20 cellular contexts compared by ENCODE assay signal in the genomic region with DNA sequence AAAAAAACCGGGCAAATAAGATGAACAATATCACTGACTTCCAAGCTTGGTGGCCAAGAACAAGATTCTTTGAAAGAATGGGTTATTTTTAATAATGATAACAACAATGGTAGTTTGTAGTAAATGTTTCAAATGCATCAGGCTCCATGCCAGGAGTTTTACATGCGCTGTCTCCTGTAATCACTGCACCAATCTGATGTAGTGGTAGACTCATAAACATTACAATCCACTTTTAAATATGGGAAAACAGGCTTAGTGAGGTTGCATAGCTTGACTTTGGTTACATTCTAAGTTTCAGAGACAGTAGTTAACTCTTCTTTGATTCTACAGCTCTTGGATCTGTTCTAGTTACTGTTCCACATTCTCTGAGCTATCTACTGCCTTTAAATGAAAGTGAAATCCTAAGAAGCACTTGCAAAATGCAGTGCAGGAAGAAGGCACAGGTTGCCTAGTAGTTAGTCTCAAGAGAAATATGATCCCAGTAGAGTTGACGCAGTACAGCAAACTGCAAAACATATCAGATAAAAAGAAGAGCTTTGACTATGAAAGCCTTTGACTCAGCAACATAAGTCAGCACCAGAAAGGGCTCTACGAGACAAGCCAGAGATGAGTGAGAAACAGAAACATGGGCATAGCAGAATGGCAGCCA.
DNase-seq lines count a peak whose midpoint lies in the region; ATAC-seq and TF ChIP-seq lines count a peak whose summit lies in the region.
"Had no signal": no experiment of that assay in that cellular context is flagged by ENCODE, and none has a peak within 500 bp of the region (broad histone marks: within the 10 kb centered on the region; RNA-seq: fewer than 3 reads in every experiment).

No MANE protein-coding gene starts in this region.

- H3K4me1 ChIP-seq in parathyroid adenoma: peaks cover 9% of the 10 kb centered on the region
- H3K4me1 ChIP-seq in endodermal cell (ENCODE audit: control insufficient read depth, insufficient read depth, low read length): peaks cover 5% of the 10 kb centered on the region
- H3K4me1 ChIP-seq: psoas muscle, stomach, transverse colon had no signal

- TF ChIP-seq CTCF in LNCaP clone FGC (IDR thresholded peaks at IDR 0.05; ENCODE audit: control insufficient read depth, extremely low read depth, insufficient read depth) (no peak), choroid plexus epithelial cell (conservative IDR thresholded peaks at IDR 0.05; ENCODE audit: low read depth, low read length) (no peak), parathyroid adenoma (IDR thresholded peaks at IDR 0.05) (no peak), endodermal cell (conservative IDR thresholded peaks at IDR 0.05) (no peak)

- DNase-seq in LNCaP clone FGC (ENCODE audit: low read depth): peak; percentile 69
- DNase-seq in choroid plexus epithelial cell (ENCODE audit: low read depth): peak; percentile 95
- no peak for DNase-seq in endodermal cell
- no peak for DNase-seq in SKM-1 treated with dmso at 0.1 percent for 144 hours (lab: John Stamatoyannopoulos, UW; ENCODE audit: unreplicated experiment)
- DNase-seq: activated CD4-positive, alpha-beta T cell treated with anti-CD3 and anti-CD28 coated beads, Interleukin-2, amount 50 U/mL, for 48 hours; activated effector memory CD4-positive, alpha-beta T cell treated with anti-CD3 and anti-CD28 coated beads, Interleukin-2, amount 50 U/mL, for 16 hours; activated naive CD8-positive, alpha-beta T cell treated with anti-CD3 and anti-CD28 coated beads, Interleukin-2, amount 50 U/mL, for 24 hours; cortex of kidney; Kasumi-1; NCI-H1417; NCI-H2107; psoas muscle; small intestine; stimulated activated CD4-positive, alpha-beta T cell treated with anti-CD3 and anti-CD28 coated beads, Interleukin-4, amount 100 ng/mL, for 4 hours; stomach; T-helper 17 cell; transverse colon had no signal

- peak overlapping the region; percentile 27 for H2AFZ ChIP-seq in parathyroid adenoma

- H3K9ac ChIP-seq in parathyroid adenoma: no peak overlapping the region
- H3K9ac ChIP-seq in endodermal cell (ENCODE audit: extremely low read depth, low read length, poor library complexity, severe bottlenecking): no peak overlapping the region

- ATAC-seq in GM21515 (IDR thresholded peaks at IDR 0.05; ENCODE audit: unreplicated experiment): peak; percentile 62
- ATAC-seq in HG02588 (IDR thresholded peaks at IDR 0.05; ENCODE audit: unreplicated experiment): no peak
- ATAC-seq: activated naive CD8-positive, alpha-beta T cell treated with anti-CD3 and anti-CD28 coated beads, Interleukin-2, amount 50 U/mL, for 24 hours; psoas muscle; T-helper 17 cell had no signal

- no peaks in the 10 kb centered on the region for H3K79me2 ChIP-seq in parathyroid adenoma

- H3K9me3 ChIP-seq in parathyroid adenoma (ENCODE audit: control insufficient read depth, low read length) (no peaks in the 10 kb centered on the region), endodermal cell (ENCODE audit: control insufficient read depth, low read length) (no peaks in the 10 kb centered on the region)
- H3K9me3 ChIP-seq: psoas muscle, stomach, transverse colon had no signal

- H3K4me3 Mint-ChIP-seq in endodermal cell: no peak overlapping the region
- H3K4me3 Mint-ChIP-seq: activated naive CD8-positive, alpha-beta T cell treated with anti-CD3 and anti-CD28 coated beads, Interleukin-2, amount 50 U/mL, for 24 hours; T-helper 17 cell had no signal

- no peaks in the 10 kb centered on the region for H3K36me3 Mint-ChIP-seq in endodermal cell (ENCODE audit: low read depth)

- no peak overlapping the region for H3K27ac ChIP-seq in parathyroid adenoma
- H3K27ac ChIP-seq in endodermal cell (ENCODE audit: low read depth, low read length): no peak overlapping the region
- H3K27ac ChIP-seq: psoas muscle, stomach, transverse colon had no signal

- H3K4me1 Mint-ChIP-seq in endodermal cell: peaks cover 39% of the 10 kb centered on the region
- H3K4me1 Mint-ChIP-seq: activated naive CD8-positive, alpha-beta T cell treated with anti-CD3 and anti-CD28 coated beads, Interleukin-2, amount 50 U/mL, for 24 hours had no signal

- H3K4me2 ChIP-seq in parathyroid adenoma (ENCODE audit: low read length): peak overlapping the region; percentile 41

- no peaks in the 10 kb centered on the region for H3K27me3 Mint-ChIP-seq in endodermal cell (ENCODE audit: insufficient read depth)

- H3K36me3 ChIP-seq in parathyroid adenoma (ENCODE audit: control insufficient read depth, insufficient read depth, low read length): no peaks in the 10 kb centered on the region
- no peaks in the 10 kb centered on the region for H3K36me3 ChIP-seq in endodermal cell (ENCODE audit: control insufficient read depth, insufficient read depth, low read length)
- H3K36me3 ChIP-seq: stomach, transverse colon had no signal

- H3K27me3 ChIP-seq in parathyroid adenoma (ENCODE audit: control insufficient read depth, insufficient read depth, low read length): no peaks in the 10 kb centered on the region
- no peaks in the 10 kb centered on the region for H3K27me3 ChIP-seq in endodermal cell (ENCODE audit: control insufficient read depth, insufficient read depth, low read length, poor library complexity, severe bottlenecking)
- H3K27me3 ChIP-seq: stomach, transverse colon had no signal

- no peaks in the 10 kb centered on the region for H3K9me3 Mint-ChIP-seq in endodermal cell
- H3K9me3 Mint-ChIP-seq: activated naive CD8-positive, alpha-beta T cell treated with anti-CD3 and anti-CD28 coated beads, Interleukin-2, amount 50 U/mL, for 24 hours had no signal

- no peak overlapping the region for H3K27ac Mint-ChIP-seq in endodermal cell
- H3K27ac Mint-ChIP-seq: activated naive CD8-positive, alpha-beta T cell treated with anti-CD3 and anti-CD28 coated beads, Interleukin-2, amount 50 U/mL, for 24 hours; T-helper 17 cell had no signal

- 85 to 100% methylated on average over 2 to 4 of the region's 4 CpGs for WGBS in endodermal cell (ENCODE audit: insufficient coverage in 1 of 2, insufficient read length in 1 of 2), 2 experiments

- H3K4me3 ChIP-seq in LNCaP clone FGC (ENCODE audit: low read depth, low read length): no peak overlapping the region; the same call in 1 of the 2 replicates
- H3K4me3 ChIP-seq in choroid plexus epithelial cell (ENCODE audit: low read depth, low read length): no peak overlapping the region
- H3K4me3 ChIP-seq in parathyroid adenoma (ENCODE audit: low read depth, low read length): no peak overlapping the region
- H3K4me3 ChIP-seq in endodermal cell (ENCODE audit: low read length): no peak overlapping the region
- H3K4me3 ChIP-seq: psoas muscle, stomach, transverse colon had no signal

Comparison
In these comparisons a context has a peak if more than half of its experiments do, and no peak if none do; other contexts are left out.
1. DNase-seq: peak in LNCaP clone FGC (single experiment) and choroid plexus epithelial cell (single experiment); none in endodermal cell (single experiment) and SKM-1 treated with dmso at 0.1 percent for 144 hours (single experiment).